Comparison of ENCODE assay signal across 8 cellular contexts in the genomic region with DNA sequence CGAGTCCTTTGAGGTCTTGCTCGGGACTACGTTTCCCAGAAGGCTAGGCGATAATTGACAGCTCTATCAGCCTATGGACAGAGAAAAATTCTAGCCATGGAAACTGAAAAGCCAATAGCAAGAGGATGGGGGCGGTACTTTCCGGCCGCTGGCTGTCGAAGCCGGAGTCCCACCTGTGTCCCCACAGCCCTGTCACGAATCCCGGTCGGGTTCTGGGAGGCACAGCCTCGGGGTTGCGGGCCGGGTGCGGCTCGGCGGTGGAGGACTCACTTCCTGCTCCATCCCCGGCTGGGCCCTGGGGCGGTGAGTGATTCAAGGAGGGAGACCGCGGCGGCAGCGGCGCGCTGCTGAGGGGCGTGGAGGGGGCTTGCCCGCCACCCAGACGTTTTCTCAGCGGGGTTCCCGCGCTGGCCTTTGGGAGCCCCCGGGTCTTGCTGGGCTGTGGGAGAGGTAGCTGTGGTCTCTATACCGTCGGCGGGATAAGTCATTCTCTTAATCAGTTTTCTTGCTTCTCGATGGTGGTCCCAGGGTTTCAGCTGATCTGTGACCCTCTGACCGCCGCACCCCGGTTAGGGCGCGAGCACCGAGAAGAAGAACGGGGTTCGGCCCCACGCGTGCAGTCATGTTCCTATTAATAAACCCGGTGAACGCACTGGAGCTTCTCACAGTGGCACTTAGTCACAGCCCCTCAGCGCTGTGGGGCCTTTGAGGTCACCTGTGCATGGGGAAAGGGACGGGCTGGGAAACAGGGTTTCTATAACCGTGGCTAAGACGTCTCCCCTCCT. TPM values are rescaled to one million over a fixed set of nuclear protein-coding genes. Genes with fewer than 3 reads are reported as not detected.
A peak's percentile ranks its signal among the peaks of the same experiment; 100 is the strongest.
DNase-seq lines count a peak whose midpoint lies in the region; TF ChIP-seq lines count a peak whose summit lies in the region.

TSS of gene ZNF774 (plus strand) at position 176 of the 785 bp plus-strand sequence. CDS start 2,377 bp downstream, outside the sequence.

- H3K36me3 ChIP-seq in endocrine pancreas (ENCODE audit: control insufficient read depth, insufficient read depth, low read length) (no peaks in the 10 kb centered on the region), mesendoderm (ENCODE audit: control insufficient read depth, insufficient read depth, low read length) (no peaks in the 10 kb centered on the region)

- H3K27me3 ChIP-seq in endocrine pancreas (ENCODE audit: control insufficient read depth, insufficient read depth, low read length) (no peaks in the 10 kb centered on the region), mesendoderm (ENCODE audit: insufficient read depth, low read length, poor library complexity) (no peaks in the 10 kb centered on the region)

- DNase-seq in CMK (ENCODE audit: low read depth): peak; percentile 54
- peak; percentile 99 for DNase-seq in GM20000 (ENCODE audit: low spot score)
- DNase-seq in HS-5 (ENCODE audit: low read depth): peak; percentile 88
- peak; percentile 55 for DNase-seq in NK-92 (lab: John Stamatoyannopoulos, UW; ENCODE audit: unreplicated experiment)
- peak; percentile 94 for DNase-seq in activated CD8-positive, alpha-beta memory T cell treated with anti-CD3 and anti-CD28 coated beads for 24 hours
- peak; percentile 98 for DNase-seq in mesendoderm
- DNase-seq in stimulated activated CD8-positive, alpha-beta memory T cell treated with anti-CD3 and anti-CD28 coated beads, Interleukin-12 subunit alpha, Interleukin-12 subunit beta, amount 100 ng/mL, for 4 hours (ENCODE audit: low read depth): peak; percentile 70

- H2BK120ac ChIP-seq in mesendoderm (ENCODE audit: low read depth, low read length): no peak within 1 kb of the TSS

- H3K4ac ChIP-seq in mesendoderm (ENCODE audit: low read depth, low read length): no peak within 1 kb of the TSS

- H4K5ac ChIP-seq in mesendoderm (ENCODE audit: low read length): no peak within 1 kb of the TSS

- peak within 1 kb of the TSS; percentile 98 for H3K4me2 ChIP-seq in mesendoderm (ENCODE audit: low read length)

- peak within 1 kb of the TSS; percentile 45 for H3K4me3 ChIP-seq in endocrine pancreas (ENCODE audit: control insufficient read depth, insufficient read depth, low read length)
- H3K4me3 ChIP-seq in mesendoderm (ENCODE audit: low read length): peak within 1 kb of the TSS; percentile 75

- H3K79me1 ChIP-seq in mesendoderm (ENCODE audit: low read length): no peaks in the 10 kb centered on the region

- H3K9me3 ChIP-seq in endocrine pancreas (ENCODE audit: control insufficient read depth, low read length): no peaks in the 10 kb centered on the region

- peak within 1 kb of the TSS; percentile 81 for H3K56ac ChIP-seq in mesendoderm (ENCODE audit: low read length)

- no peaks in the 10 kb centered on the region for H3K4me1 ChIP-seq in endocrine pancreas (ENCODE audit: control insufficient read depth, insufficient read depth, low read length)
- no peaks in the 10 kb centered on the region for H3K4me1 ChIP-seq in mesendoderm (ENCODE audit: control insufficient read depth, low read depth, low read length)

- H3K23ac ChIP-seq in mesendoderm (ENCODE audit: low read length): peak within 1 kb of the TSS; percentile 30

- H3K79me2 ChIP-seq in mesendoderm (ENCODE audit: control insufficient read depth, insufficient read depth, low read length): no peaks in the 10 kb centered on the region

- peak within 1 kb of the TSS; percentile 43 for H4K8ac ChIP-seq in mesendoderm (ENCODE audit: low read depth, low read length)

- no peak within 1 kb of the TSS for H3K18ac ChIP-seq in mesendoderm (ENCODE audit: low read length)

- peak within 1 kb of the TSS; percentile 62 for H3K9ac ChIP-seq in endocrine pancreas (ENCODE audit: control insufficient read depth, insufficient read depth, low read length)
- peak within 1 kb of the TSS; percentile 69 for H3K9ac ChIP-seq in mesendoderm (ENCODE audit: low read length)

- H2AK5ac ChIP-seq in mesendoderm (ENCODE audit: low read length): no peak within 1 kb of the TSS

- WGBS in mesendoderm (ENCODE audit: extremely low coverage, insufficient coverage, low lambda C conversion rate): no CpG with 5 or more reads among the region's 53 CpGs

- H2BK5ac ChIP-seq in mesendoderm (ENCODE audit: low read length): no peak within 1 kb of the TSS

- peak within 1 kb of the TSS; percentile 11 for H3K27ac ChIP-seq in mesendoderm (ENCODE audit: low read depth, low read length)

- no peak within 1 kb of the TSS for H2BK15ac ChIP-seq in mesendoderm (replicated peaks; ENCODE audit: low read depth)

- TF ChIP-seq CTCF in GM20000 (IDR thresholded peaks at IDR 0.05; ENCODE audit: extremely low read depth, missing control alignments): no peak

RNA-seq across cellular contexts. Expression of gene ZNF774, which starts in this region (rescaled TPM):
- 0.90 TPM for polyA plus RNA-seq in mesendoderm (2013, experiment 1 of 2)
- 1.0 TPM for polyA plus RNA-seq in mesendoderm (2013, experiment 2 of 2)

Comparison
In these comparisons a context has a peak if more than half of its experiments do, and no peak if none do; other contexts are left out.
1. Peak in every context shown above with its lines: DNase-seq, H3K4me3 ChIP-seq and H3K27ac ChIP-seq.